Comparison of ENCODE assay signal across 11 cellular contexts in the genomic region with DNA sequence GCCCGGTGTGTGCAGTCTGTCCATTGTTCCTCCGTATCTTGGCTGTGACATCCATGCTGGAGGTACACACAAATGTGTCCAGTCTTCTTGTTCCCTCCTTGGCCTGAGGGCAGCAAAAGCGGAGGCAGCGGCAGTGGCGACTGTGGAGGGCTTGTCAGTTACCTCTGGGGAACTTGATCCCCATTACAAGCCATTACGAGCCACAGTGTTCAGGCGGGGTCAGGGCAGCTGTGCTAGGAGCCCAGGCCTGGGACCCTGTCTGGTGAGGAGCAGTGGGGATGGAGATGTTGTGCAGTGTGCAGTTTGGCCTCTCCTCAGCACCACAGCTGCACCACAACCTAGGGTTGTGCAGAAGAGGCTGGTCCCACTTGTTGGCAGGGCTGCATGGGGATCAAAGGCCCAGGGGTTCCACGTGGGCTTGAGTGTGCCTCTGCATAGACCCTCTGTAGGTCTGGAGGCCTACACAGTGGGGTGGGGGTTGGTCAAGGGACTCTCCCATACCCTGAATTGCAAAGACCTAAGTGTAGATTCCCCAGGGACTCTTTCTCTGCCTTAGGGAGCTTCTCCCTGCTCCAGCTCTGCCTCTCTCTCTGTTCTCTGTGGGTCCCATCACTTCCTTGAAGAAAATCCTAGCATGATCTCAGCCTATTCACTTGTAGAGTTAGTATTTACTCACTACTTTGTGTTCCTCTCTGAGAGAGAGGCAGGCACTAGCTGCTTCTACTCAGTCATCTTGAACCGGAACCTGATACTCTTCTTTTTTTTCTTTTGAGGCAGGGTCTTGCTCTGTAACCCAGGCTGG. TPM values are rescaled to one million over a fixed set of nuclear protein-coding genes. Genes with fewer than 3 reads are reported as not detected.
DNase-seq lines count a peak whose midpoint lies in the region; ATAC-seq and TF ChIP-seq lines count a peak whose summit lies in the region.
"Had no signal": no experiment of that assay in that cellular context is flagged by ENCODE, and none has a peak within 500 bp of the region (broad histone marks: within the 10 kb centered on the region; RNA-seq: fewer than 3 reads in every experiment).

No MANE protein-coding gene starts in this region.

- H3K4me3 ChIP-seq in PC-3 (ENCODE audit: low read length): no peak overlapping the region
- H3K4me3 ChIP-seq in esophagus muscularis mucosa: peak overlapping the region in 1 of 4 donors; percentile 43
- H3K4me3 ChIP-seq in psoas muscle: peak overlapping the region; percentile 63

- intact Hi-C loops in PC-3 (cut with micrococcal nuclease): loop anchor here (10.0 kb wide), 1 partner anchor 60 kb away; no protein-coding TSS in a partner anchor
- intact Hi-C loops in esophagus muscularis mucosa (cut with DNase I): loop anchor here (5.0 kb wide), 2 partner anchors 72 to 433 kb away; a partner anchor contains a TSS
- intact Hi-C loops in psoas muscle (cut with DNase I): loop anchor here (1.0 to 10.0 kb wide), 5 partner anchors 58 to 430 kb away; a partner anchor contains a TSS

- H3K4me1 ChIP-seq in PC-3 (ENCODE audit: insufficient read depth, low read length) (peaks cover 17% of the 10 kb centered on the region; the same call in 1 of the 2 replicates), esophagus muscularis mucosa (peaks cover 28 to 35% (median 31%) of the 10 kb centered on the region in 4 donors), psoas muscle (peaks cover 27% of the 10 kb centered on the region)

- DNase-seq in D341Med (ENCODE audit: low spot score) (peak; percentile 37), PC-3 (no peak), esophagus muscularis mucosa (ENCODE audit: extremely low spot score) (no peak), psoas muscle (no peak), NCI-H774 (lab: John Stamatoyannopoulos, UW) (no peak), mesenteric fat pad (ENCODE audit: low spot score) (no peak)
- DNase-seq: activated naive CD4-positive, alpha-beta T cell treated with anti-CD3 and anti-CD28 coated beads, Interleukin-2, amount 50 U/mL, for 16 hours; NCI-H2029 had no signal

- H3K27me3 ChIP-seq in PC-3 (ENCODE audit: low read length): no peaks in the 10 kb centered on the region
- H3K27me3 ChIP-seq in esophagus muscularis mucosa: peaks cover 0 to 18% (median 0%) of the 10 kb centered on the region in 4 donors
- no peaks in the 10 kb centered on the region for H3K27me3 ChIP-seq in psoas muscle (ENCODE audit: insufficient read depth in 3 of 3, low read length in 2 of 3)

- no peaks in the 10 kb centered on the region for H4K20me1 ChIP-seq in PC-3 (ENCODE audit: low read length)

- peak overlapping the region; percentile 4; the same call in 1 of the 2 replicates for H3K4me2 ChIP-seq in PC-3 (ENCODE audit: low read length)

- peak; percentile 37; the same call in 1 of the 2 replicates for ATAC-seq in PC-3
- ATAC-seq in psoas muscle: peak in 3 of 4 donors; percentile 4 to 21 (median 9)
- ATAC-seq in HG03520 (IDR thresholded peaks at IDR 0.05; ENCODE audit: unreplicated experiment): no peak
- no peak for ATAC-seq in HG03521 (IDR thresholded peaks at IDR 0.05; ENCODE audit: unreplicated experiment)

- no peaks in the 10 kb centered on the region for H3K9me2 ChIP-seq in PC-3 (replicated peaks; ENCODE audit: low read length)

- H3K27ac ChIP-seq in PC-3 (ENCODE audit: low read length) (peak overlapping the region; percentile 63), esophagus muscularis mucosa (replicated peaks in 1 of 4) (peak overlapping the region; percentile 22 to 56 (median 46)), psoas muscle (peak overlapping the region; percentile 84)

- BruUV-seq in PC-3 (replicated peaks; lab: Mats Ljungman, UMichigan): no TSS peak

- POLR2A ChIA-PET in PC-3 (lab: Charles Lee; ENCODE audit: unreplicated experiment): no interaction called here

- no peak for TF ChIP-seq EP300 in esophagus muscularis mucosa (IDR thresholded peaks at IDR 0.05)

- H3K79me2 ChIP-seq in PC-3 (ENCODE audit: low read length): no peaks in the 10 kb centered on the region

- H2AFZ ChIP-seq in PC-3 (ENCODE audit: low read length): no peak overlapping the region

- CTCF ChIA-PET in PC-3 (lab: Charles Lee): interaction anchor here (0.6 kb wide), 2 partner anchors 51 to 225 kb away, joined by 3 read pairs; no protein-coding TSS in a partner anchor

- no peak overlapping the region for H3K9ac ChIP-seq in PC-3 (ENCODE audit: low read length)

- no peak for TF ChIP-seq CTCF in PC-3 (conservative IDR thresholded peaks at IDR 0.05; ENCODE audit: low read depth, low read length)
- TF ChIP-seq CTCF in esophagus muscularis mucosa (IDR thresholded peaks at IDR 0.05): no peak
- TF ChIP-seq CTCF in psoas muscle (IDR thresholded peaks at IDR 0.05): no peak

- no peaks in the 10 kb centered on the region for H3K9me3 ChIP-seq in PC-3 (ENCODE audit: low read length)
- H3K9me3 ChIP-seq in esophagus muscularis mucosa: peaks cover 0 to 1% (median 0%) of the 10 kb centered on the region in 4 donors
- no peaks in the 10 kb centered on the region for H3K9me3 ChIP-seq in psoas muscle

- H3K36me3 ChIP-seq in PC-3 (ENCODE audit: low read depth, low read length) (no peaks in the 10 kb centered on the region), esophagus muscularis mucosa (no peaks in the 10 kb centered on the region), psoas muscle (ENCODE audit: insufficient read depth in 1 of 2, low read depth in 1 of 2) (no peaks in the 10 kb centered on the region)

- no peaks in the 10 kb centered on the region for H3F3A ChIP-seq in PC-3 (ENCODE audit: low read length, unreplicated experiment)

- 71% methylated on average over 7 of the region's 9 CpGs for WGBS in esophagus muscularis mucosa
- 34 to 57% (median 45%) methylated on average over 9 of the region's 9 CpGs for WGBS in psoas muscle, 3 donors

- no peak for TF ChIP-seq POLR2A in esophagus muscularis mucosa (IDR thresholded peaks at IDR 0.05; ENCODE audit: low read depth)

RNA-seq across cellular contexts. Expression of a gene that starts 58.8 kb away (rescaled TPM):
- total RNA-seq in PC-3 (2014; rRNA removed) (7.5 and 13.9 TPM in 2 replicates), esophagus muscularis mucosa (10 to 100 TPM; 16.2 to 30.5 (median 22.7) TPM), psoas muscle (10 to 100 TPM in 1 of 4 donors, 1 to 10 TPM in 3; 6.9 to 11.3 (median 8.8) TPM), mesenteric fat pad (54.7 TPM)
- 1 to 10 TPM; 1.8 to 7.0 (median 3.4) TPM for polyA plus RNA-seq in psoas muscle
- total RNA-seq: SK-MEL-5 had no signal

Comparison
In these comparisons a context has a peak if more than half of its experiments do, and no peak if none do; other contexts are left out.
1. ATAC-seq: peak in PC-3 (single experiment) and psoas muscle (3 of 4); none in HG03520 (single experiment) and HG03521 (single experiment).
2. Peak in every context shown above with its lines, with median percentiles within 50 percentile points of each other: H3K27ac ChIP-seq.